Comparison of ENCODE assay signal across 8 cellular contexts in the genomic region with DNA sequence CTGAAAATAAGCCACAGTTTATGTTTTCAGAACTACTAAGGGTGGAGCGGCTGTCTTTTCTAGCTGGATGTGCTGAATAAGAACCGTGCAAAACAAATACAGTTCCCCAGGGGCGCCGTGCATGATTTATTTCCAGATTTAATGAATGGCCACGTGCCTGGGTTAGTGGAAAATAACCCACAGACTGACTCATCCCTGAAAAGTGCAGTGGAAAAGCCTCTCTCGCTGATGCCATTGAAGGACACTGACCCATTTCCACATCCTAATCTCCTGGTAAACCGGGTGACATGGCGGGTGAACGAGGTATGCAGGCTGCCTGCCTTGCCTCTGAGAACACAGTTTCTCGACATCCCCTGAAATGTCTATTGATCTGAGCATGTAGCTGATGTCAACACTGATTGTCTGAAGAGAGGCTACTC.
A peak's percentile ranks its signal among the peaks of the same experiment; 100 is the strongest.
DNase-seq lines count a peak whose midpoint lies in the region; ATAC-seq, FAIRE-seq and TF ChIP-seq lines count a peak whose summit lies in the region.

No MANE protein-coding gene starts in this region.

- H3K27me3 Mint-ChIP-seq in progenitor cell of endocrine pancreas = no peaks in the 10 kb centered on the region

- H2AFZ ChIP-seq in OCI-LY3 (ENCODE audit: low read depth, low read length) = no peak overlapping the region

- no peaks in the 10 kb centered on the region for H3K36me3 ChIP-seq in OCI-LY3 (replicated peaks; ENCODE audit: low read depth, low read length)

- TF ChIP-seq POLR2A in GM12892 (IDR thresholded peaks at IDR 0.05; ENCODE audit: low read depth, low read length) = no peak

- H3K4me1 ChIP-seq in OCI-LY3 (ENCODE audit: low read length) = no peaks in the 10 kb centered on the region

- peak; percentile 95 for DNase-seq in GM04503 (ENCODE audit: low read depth)
- DNase-seq in fibroblast of mammary gland (ENCODE audit: low read depth) = peak; percentile 90
- DNase-seq in progenitor cell of endocrine pancreas (ENCODE audit: low spot score, unreplicated experiment) = no peak
- no peak for DNase-seq in GM12892 (ENCODE audit: insufficient read length)
- DNase-seq in stimulated activated CD4-positive, alpha-beta T cell treated with anti-CD3 and anti-CD28 coated beads, Interleukin-2, amount 100 ng/mL, for 24 hours = no peak

- peak overlapping the region; percentile 10 for H3K27ac Mint-ChIP-seq in progenitor cell of endocrine pancreas

- H3K4me3 ChIP-seq in OCI-LY3 (ENCODE audit: low read length) (no peak overlapping the region), fibroblast of mammary gland (ENCODE audit: control insufficient read depth, low read depth, low read length) (no peak overlapping the region)

- peaks cover 15% of the 10 kb centered on the region for H3K4me1 Mint-ChIP-seq in progenitor cell of endocrine pancreas (ENCODE audit: low read depth)

- H3K27me3 ChIP-seq in OCI-LY3 (ENCODE audit: low read depth, low read length) = peaks cover 16% of the 10 kb centered on the region; the same call in 1 of the 2 replicates

- no peak for ATAC-seq in GM18519 (IDR thresholded peaks at IDR 0.05; ENCODE audit: low FRiP score, unreplicated experiment)
- no peak for ATAC-seq in HG03095 (IDR thresholded peaks at IDR 0.05; ENCODE audit: unreplicated experiment)

- H3K36me3 Mint-ChIP-seq in progenitor cell of endocrine pancreas (ENCODE audit: insufficient read depth) = no peaks in the 10 kb centered on the region

- TF ChIP-seq CTCF in OCI-LY3 (IDR thresholded peaks at IDR 0.05; ENCODE audit: low read depth, low read length) = no peak
- no peak for TF ChIP-seq CTCF in fibroblast of mammary gland (conservative IDR thresholded peaks at IDR 0.05; ENCODE audit: control insufficient read depth, insufficient read depth, low read depth, low read length)
- no peak for TF ChIP-seq CTCF in progenitor cell of endocrine pancreas (IDR thresholded peaks at IDR 0.05; ENCODE audit: unreplicated experiment)

- no peaks in the 10 kb centered on the region for H3K9me3 Mint-ChIP-seq in progenitor cell of endocrine pancreas (ENCODE audit: low read depth)

- peak overlapping the region; percentile 25 for H3K4me3 Mint-ChIP-seq in progenitor cell of endocrine pancreas (ENCODE audit: low read depth)

- peak overlapping the region; percentile 10 for H3K4me2 ChIP-seq in OCI-LY3 (ENCODE audit: low read length)

- no peak for FAIRE-seq in GM12892 (lab: Jason Lieb, UNC)

- no peaks in the 10 kb centered on the region for H4K20me1 ChIP-seq in OCI-LY3 (ENCODE audit: insufficient read depth, low read length)

- no peak overlapping the region for H3K27ac ChIP-seq in OCI-LY3 (ENCODE audit: low read length)

- H3K79me2 ChIP-seq in OCI-LY3 (ENCODE audit: low read length) = no peaks in the 10 kb centered on the region

- H3K9ac ChIP-seq in OCI-LY3 (ENCODE audit: low read length) = no peak overlapping the region

- H3K9me3 ChIP-seq in OCI-LY3 (ENCODE audit: insufficient read depth, low read length) = no peaks in the 10 kb centered on the region

Comparison
In these comparisons a context has a peak if more than half of its experiments do, and no peak if none do; other contexts are left out.
1. DNase-seq: peak in GM04503 (single experiment) and fibroblast of mammary gland (single experiment); none in progenitor cell of endocrine pancreas (single experiment), GM12892 (single experiment) and stimulated activated CD4-positive, alpha-beta T cell treated with anti-CD3 and anti-CD28 coated beads, Interleukin-2, amount 100 ng/mL, for 24 hours (0 of 2).